Comparison of ENCODE assay signal across 1 cellular context in genomic region chr7:157089100-157089510, GRCh38.
TF ChIP-seq lines count a peak whose summit lies in the region.

No MANE protein-coding gene starts in this region.

TF ChIP-seq in HepG2, 621 proteins besides CTCF, POLR2A, EP300 and RAD21 (continued from another document and continues in another):
- TF ChIP-seq ZMAT5 (CRISPR knock-in tag; IDR thresholded peaks at IDR 0.05; ENCODE audit: borderline replicate concordance, low read depth), result no peak
- no peak for TF ChIP-seq FOXP1 (IDR thresholded peaks at IDR 0.05)
- TF ChIP-seq FOXP1 (CRISPR knock-in tag; IDR thresholded peaks at IDR 0.05), result no peak
- 0 out of 2 replicates have a peak, but pooled peaks have one; percentile 55 for TF ChIP-seq NFKB2 (CRISPR knock-in tag; IDR thresholded peaks at IDR 0.05; ENCODE audit: borderline replicate concordance)
- TF ChIP-seq ZNF501 (CRISPR knock-in tag; IDR thresholded peaks at IDR 0.05), result peak; percentile 56; the same call in 1 of the 2 replicates
- no peak for TF ChIP-seq ZNF572 (CRISPR knock-in tag; IDR thresholded peaks at IDR 0.05)
- TF ChIP-seq CAMTA2 (CRISPR knock-in tag; IDR thresholded peaks at IDR 0.05; ENCODE audit: borderline replicate concordance), result no peak
- TF ChIP-seq RCOR2 (CRISPR knock-in tag; IDR thresholded peaks at IDR 0.05), result no peak
- no peak for TF ChIP-seq ZGPAT (CRISPR knock-in tag; IDR thresholded peaks at IDR 0.05)
- TF ChIP-seq ZNF597 (CRISPR knock-in tag; IDR thresholded peaks at IDR 0.05), result no peak
- 0 out of 2 replicates have a peak, but pooled peaks have one; percentile 19 for TF ChIP-seq MAZ (IDR thresholded peaks at IDR 0.05; ENCODE audit: borderline replicate concordance, low read depth, low read length)
- TF ChIP-seq MAZ (CRISPR knock-in tag; IDR thresholded peaks at IDR 0.05; ENCODE audit: low read depth), result no peak
- TF ChIP-seq ZNF557 (CRISPR knock-in tag; IDR thresholded peaks at IDR 0.05), result no peak
- TF ChIP-seq SMYD3 (CRISPR knock-in tag; IDR thresholded peaks at IDR 0.05), result no peak
- no peak for TF ChIP-seq ATRX (CRISPR knock-in tag; IDR thresholded peaks at IDR 0.05; ENCODE audit: borderline replicate concordance)
- peak; percentile 92 for TF ChIP-seq USF2 (IDR thresholded peaks at IDR 0.05; ENCODE audit: low read depth, low read length)
- peak; percentile 95; the same call in 1 of the 2 replicates for TF ChIP-seq USF2 (CRISPR knock-in tag; IDR thresholded peaks at IDR 0.05; ENCODE audit: borderline replicate concordance)
- TF ChIP-seq RFX5 (IDR thresholded peaks at IDR 0.05; ENCODE audit: low read depth, low read length), result no peak
- no peak for TF ChIP-seq LCORL (IDR thresholded peaks at IDR 0.05)
- no peak for TF ChIP-seq LCORL (CRISPR knock-in tag; IDR thresholded peaks at IDR 0.05)
- no peak for TF ChIP-seq TIGD3 (CRISPR knock-in tag; IDR thresholded peaks at IDR 0.05; ENCODE audit: borderline replicate concordance)
- TF ChIP-seq ZNF782 (CRISPR knock-in tag; IDR thresholded peaks at IDR 0.05; ENCODE audit: borderline replicate concordance), result no peak; the same call in 1 of the 2 replicates
- TF ChIP-seq ZNF883 (CRISPR knock-in tag; IDR thresholded peaks at IDR 0.05; ENCODE audit: not compliant biosample characterization), result no peak
- no peak for TF ChIP-seq ZNF430 (CRISPR knock-in tag; IDR thresholded peaks at IDR 0.05)
- 0 out of 2 replicates have a peak, but pooled peaks have one; percentile 54 for TF ChIP-seq ZNF704 (CRISPR knock-in tag; IDR thresholded peaks at IDR 0.05; ENCODE audit: borderline replicate concordance)
- TF ChIP-seq SUZ12 (IDR thresholded peaks at IDR 0.05; ENCODE audit: low read depth, low read length), result no peak
- no peak for TF ChIP-seq ZNF337 (CRISPR knock-in tag; IDR thresholded peaks at IDR 0.05; ENCODE audit: borderline replicate concordance, low read depth)
- TF ChIP-seq ISX (CRISPR knock-in tag; conservative IDR thresholded peaks at IDR 0.05), result no peak
- TF ChIP-seq ZNF407 (CRISPR knock-in tag; IDR thresholded peaks at IDR 0.05; ENCODE audit: not compliant biosample characterization), result no peak
- TF ChIP-seq CENPT (CRISPR knock-in tag; IDR thresholded peaks at IDR 0.05; ENCODE audit: low read depth), result no peak
- no peak for TF ChIP-seq GPN1 (CRISPR knock-in tag; IDR thresholded peaks at IDR 0.05; ENCODE audit: borderline replicate concordance)
- no peak for TF ChIP-seq PHF20 (CRISPR knock-in tag; IDR thresholded peaks at IDR 0.05)
- TF ChIP-seq REL (CRISPR knock-in tag; conservative IDR thresholded peaks at IDR 0.05), result no peak
- peak; percentile 37; the same call in 1 of the 2 replicates for TF ChIP-seq SPEN (CRISPR knock-in tag; IDR thresholded peaks at IDR 0.05; ENCODE audit: low read depth)
- peak; percentile 86 for TF ChIP-seq ARNTL (CRISPR knock-in tag; IDR thresholded peaks at IDR 0.05)
- TF ChIP-seq SRSF1 (optimal IDR thresholded peaks at IDR 0.05; ENCODE audit: low read depth, low read length), result no peak
- no peak for TF ChIP-seq PTBP1 (IDR thresholded peaks at IDR 0.05; ENCODE audit: low read depth, low read length, poor library complexity, severe bottlenecking)
- no peak for TF ChIP-seq ATF6 (CRISPR knock-in tag; conservative IDR thresholded peaks at IDR 0.05)
- TF ChIP-seq ELK4 (CRISPR knock-in tag; IDR thresholded peaks at IDR 0.05; ENCODE audit: borderline replicate concordance), result no peak
- no peak for TF ChIP-seq ATM (IDR thresholded peaks at IDR 0.05; ENCODE audit: borderline replicate concordance)
